ENCODE assay signal across 2 cellular contexts in the genomic region with DNA sequence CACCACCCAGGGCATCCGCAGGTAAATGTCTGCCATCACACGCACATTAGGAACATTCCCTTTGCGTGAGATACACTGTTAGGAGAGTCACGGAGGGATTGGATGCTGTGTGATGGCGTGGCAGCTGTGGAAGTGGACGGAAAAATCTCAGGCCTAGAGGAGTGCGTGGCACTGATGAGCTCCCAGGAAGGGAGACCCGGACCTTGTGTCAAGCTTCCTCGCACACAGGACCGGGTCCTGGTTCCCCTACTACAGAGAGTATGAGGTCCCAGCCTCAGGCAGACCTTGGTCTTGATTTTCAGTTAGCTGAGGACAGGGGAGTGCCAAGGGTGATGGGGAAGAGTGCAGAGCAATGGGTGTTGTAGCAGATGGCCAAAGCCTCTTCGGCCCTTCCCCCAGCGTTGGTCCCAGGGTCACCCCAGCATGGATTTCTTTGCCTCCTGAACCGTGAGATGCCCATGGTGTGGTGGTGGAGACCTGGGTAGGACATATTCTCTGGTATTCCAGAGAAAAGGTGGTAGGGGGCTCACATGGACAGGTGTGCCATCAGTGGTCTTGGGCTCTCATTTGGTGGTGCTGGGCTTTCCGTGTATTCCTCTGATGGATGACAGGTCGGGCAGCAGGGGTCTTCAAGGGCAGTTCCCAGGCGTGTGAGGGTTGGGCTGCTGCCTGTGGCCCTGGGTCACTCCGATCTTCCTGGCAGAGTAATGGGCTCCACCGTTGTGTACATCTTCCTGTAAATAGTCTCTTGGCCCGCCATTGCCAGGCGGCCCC.
TF ChIP-seq lines count a peak whose summit lies in the region.

No MANE protein-coding gene starts in this region.

TF ChIP-seq in liver, 16 proteins besides CTCF, POLR2A, EP300 and RAD21:
- TF ChIP-seq ZBTB33 (IDR thresholded peaks at IDR 0.05) (no peak), GABPA (IDR thresholded peaks at IDR 0.05 in 1 of 2, conservative IDR thresholded peaks at IDR 0.05 in 1 of 2) (no peak), RXRA (IDR thresholded peaks at IDR 0.05) (no peak), REST (IDR thresholded peaks at IDR 0.05) (no peak), SP1 (IDR thresholded peaks at IDR 0.05) (no peak), TAF1 (conservative IDR thresholded peaks at IDR 0.05) (no peak)
- TF ChIP-seq, protein P1, sequence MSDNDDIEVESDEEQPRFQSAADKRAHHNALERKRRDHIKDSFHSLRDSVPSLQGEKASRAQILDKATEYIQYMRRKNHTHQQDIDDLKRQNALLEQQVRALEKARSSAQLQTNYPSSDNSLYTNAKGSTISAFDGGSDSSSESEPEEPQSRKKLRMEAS (IDR thresholded peaks at IDR 0.05) = no peak
TF ChIP-seq in liver: peak in this region for 0.

TF ChIP-seq in HepG2, 621 proteins besides CTCF, POLR2A, EP300 and RAD21 (continued from another document):
- TF ChIP-seq, protein P2, sequence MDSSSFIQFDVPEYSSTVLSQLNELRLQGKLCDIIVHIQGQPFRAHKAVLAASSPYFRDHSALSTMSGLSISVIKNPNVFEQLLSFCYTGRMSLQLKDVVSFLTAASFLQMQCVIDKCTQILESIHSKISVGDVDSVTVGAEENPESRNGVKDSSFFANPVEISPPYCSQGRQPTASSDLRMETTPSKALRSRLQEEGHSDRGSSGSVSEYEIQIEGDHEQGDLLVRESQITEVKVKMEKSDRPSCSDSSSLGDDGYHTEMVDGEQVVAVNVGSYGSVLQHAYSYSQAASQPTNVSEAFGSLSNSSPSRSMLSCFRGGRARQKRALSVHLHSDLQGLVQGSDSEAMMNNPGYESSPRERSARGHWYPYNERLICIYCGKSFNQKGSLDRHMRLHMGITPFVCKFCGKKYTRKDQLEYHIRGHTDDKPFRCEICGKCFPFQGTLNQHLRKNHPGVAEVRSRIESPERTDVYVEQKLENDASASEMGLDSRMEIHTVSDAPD (CRISPR knock-in tag; IDR thresholded peaks at IDR 0.05) = no peak
- TF ChIP-seq TAF1 (CRISPR knock-in tag; IDR thresholded peaks at IDR 0.05) (no peak), SP140L (CRISPR knock-in tag; IDR thresholded peaks at IDR 0.05; ENCODE audit: borderline replicate concordance) (no peak), ZNF543 (CRISPR knock-in tag; IDR thresholded peaks at IDR 0.05) (no peak), TEF (CRISPR knock-in tag; IDR thresholded peaks at IDR 0.05) (no peak), ZNF720 (CRISPR knock-in tag; IDR thresholded peaks at IDR 0.05) (no peak), SMAD3 (CRISPR knock-in tag; IDR thresholded peaks at IDR 0.05) (no peak), ZNF577 (CRISPR knock-in tag; IDR thresholded peaks at IDR 0.05; ENCODE audit: borderline replicate concordance, low read depth) (no peak), ZFP36L2 (CRISPR knock-in tag; IDR thresholded peaks at IDR 0.05) (no peak), PLSCR1 (CRISPR knock-in tag; IDR thresholded peaks at IDR 0.05; ENCODE audit: borderline replicate concordance) (no peak), ZNF761 (CRISPR knock-in tag; conservative IDR thresholded peaks at IDR 0.05) (no peak), ZFP41 (CRISPR knock-in tag; IDR thresholded peaks at IDR 0.05; ENCODE audit: borderline replicate concordance) (no peak)
- TF ChIP-seq, protein P3, sequence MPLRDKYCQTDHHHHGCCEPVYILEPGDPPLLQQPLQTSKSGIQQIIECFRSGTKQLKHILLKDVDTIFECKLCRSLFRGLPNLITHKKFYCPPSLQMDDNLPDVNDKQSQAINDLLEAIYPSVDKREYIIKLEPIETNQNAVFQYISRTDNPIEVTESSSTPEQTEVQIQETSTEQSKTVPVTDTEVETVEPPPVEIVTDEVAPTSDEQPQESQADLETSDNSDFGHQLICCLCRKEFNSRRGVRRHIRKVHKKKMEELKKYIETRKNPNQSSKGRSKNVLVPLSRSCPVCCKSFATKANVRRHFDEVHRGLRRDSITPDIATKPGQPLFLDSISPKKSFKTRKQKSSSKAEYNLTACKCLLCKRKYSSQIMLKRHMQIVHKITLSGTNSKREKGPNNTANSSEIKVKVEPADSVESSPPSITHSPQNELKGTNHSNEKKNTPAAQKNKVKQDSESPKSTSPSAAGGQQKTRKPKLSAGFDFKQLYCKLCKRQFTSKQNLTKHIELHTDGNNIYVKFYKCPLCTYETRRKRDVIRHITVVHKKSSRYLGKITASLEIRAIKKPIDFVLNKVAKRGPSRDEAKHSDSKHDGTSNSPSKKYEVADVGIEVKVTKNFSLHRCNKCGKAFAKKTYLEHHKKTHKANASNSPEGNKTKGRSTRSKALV (CRISPR knock-in tag; IDR thresholded peaks at IDR 0.05) = no peak
- TF ChIP-seq, protein P4, sequence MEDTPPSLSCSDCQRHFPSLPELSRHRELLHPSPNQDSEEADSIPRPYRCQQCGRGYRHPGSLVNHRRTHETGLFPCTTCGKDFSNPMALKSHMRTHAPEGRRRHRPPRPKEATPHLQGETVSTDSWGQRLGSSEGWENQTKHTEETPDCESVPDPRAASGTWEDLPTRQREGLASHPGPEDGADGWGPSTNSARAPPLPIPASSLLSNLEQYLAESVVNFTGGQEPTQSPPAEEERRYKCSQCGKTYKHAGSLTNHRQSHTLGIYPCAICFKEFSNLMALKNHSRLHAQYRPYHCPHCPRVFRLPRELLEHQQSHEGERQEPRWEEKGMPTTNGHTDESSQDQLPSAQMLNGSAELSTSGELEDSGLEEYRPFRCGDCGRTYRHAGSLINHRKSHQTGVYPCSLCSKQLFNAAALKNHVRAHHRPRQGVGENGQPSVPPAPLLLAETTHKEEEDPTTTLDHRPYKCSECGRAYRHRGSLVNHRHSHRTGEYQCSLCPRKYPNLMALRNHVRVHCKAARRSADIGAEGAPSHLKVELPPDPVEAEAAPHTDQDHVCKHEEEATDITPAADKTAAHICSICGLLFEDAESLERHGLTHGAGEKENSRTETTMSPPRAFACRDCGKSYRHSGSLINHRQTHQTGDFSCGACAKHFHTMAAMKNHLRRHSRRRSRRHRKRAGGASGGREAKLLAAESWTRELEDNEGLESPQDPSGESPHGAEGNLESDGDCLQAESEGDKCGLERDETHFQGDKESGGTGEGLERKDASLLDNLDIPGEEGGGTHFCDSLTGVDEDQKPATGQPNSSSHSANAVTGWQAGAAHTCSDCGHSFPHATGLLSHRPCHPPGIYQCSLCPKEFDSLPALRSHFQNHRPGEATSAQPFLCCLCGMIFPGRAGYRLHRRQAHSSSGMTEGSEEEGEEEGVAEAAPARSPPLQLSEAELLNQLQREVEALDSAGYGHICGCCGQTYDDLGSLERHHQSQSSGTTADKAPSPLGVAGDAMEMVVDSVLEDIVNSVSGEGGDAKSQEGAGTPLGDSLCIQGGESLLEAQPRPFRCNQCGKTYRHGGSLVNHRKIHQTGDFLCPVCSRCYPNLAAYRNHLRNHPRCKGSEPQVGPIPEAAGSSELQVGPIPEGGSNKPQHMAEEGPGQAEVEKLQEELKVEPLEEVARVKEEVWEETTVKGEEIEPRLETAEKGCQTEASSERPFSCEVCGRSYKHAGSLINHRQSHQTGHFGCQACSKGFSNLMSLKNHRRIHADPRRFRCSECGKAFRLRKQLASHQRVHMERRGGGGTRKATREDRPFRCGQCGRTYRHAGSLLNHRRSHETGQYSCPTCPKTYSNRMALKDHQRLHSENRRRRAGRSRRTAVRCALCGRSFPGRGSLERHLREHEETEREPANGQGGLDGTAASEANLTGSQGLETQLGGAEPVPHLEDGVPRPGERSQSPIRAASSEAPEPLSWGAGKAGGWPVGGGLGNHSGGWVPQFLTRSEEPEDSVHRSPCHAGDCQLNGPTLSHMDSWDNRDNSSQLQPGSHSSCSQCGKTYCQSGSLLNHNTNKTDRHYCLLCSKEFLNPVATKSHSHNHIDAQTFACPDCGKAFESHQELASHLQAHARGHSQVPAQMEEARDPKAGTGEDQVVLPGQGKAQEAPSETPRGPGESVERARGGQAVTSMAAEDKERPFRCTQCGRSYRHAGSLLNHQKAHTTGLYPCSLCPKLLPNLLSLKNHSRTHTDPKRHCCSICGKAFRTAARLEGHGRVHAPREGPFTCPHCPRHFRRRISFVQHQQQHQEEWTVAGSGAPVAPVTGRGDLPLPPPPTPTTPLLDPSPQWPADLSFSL (CRISPR knock-in tag; IDR thresholded peaks at IDR 0.05) = no peak
- TF ChIP-seq, protein P5, sequence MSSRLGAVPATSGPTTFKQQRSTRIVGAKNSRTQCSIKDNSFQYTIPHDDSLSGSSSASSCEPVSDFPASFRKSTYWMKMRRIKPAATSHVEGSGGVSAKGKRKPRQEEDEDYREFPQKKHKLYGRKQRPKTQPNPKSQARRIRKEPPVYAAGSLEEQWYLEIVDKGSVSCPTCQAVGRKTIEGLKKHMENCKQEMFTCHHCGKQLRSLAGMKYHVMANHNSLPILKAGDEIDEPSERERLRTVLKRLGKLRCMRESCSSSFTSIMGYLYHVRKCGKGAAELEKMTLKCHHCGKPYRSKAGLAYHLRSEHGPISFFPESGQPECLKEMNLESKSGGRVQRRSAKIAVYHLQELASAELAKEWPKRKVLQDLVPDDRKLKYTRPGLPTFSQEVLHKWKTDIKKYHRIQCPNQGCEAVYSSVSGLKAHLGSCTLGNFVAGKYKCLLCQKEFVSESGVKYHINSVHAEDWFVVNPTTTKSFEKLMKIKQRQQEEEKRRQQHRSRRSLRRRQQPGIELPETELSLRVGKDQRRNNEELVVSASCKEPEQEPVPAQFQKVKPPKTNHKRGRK (CRISPR knock-in tag; IDR thresholded peaks at IDR 0.05) = no peak
